ENCODE assay signal across 14 cellular contexts in genomic region chr4:76515975-76516853, GRCh38.
DNase-seq lines count a peak whose midpoint lies in the region; ATAC-seq, FAIRE-seq and TF ChIP-seq lines count a peak whose summit lies in the region.
"Had no signal": no experiment of that assay in that cellular context is flagged by ENCODE, and none has a peak within 500 bp of the region (broad histone marks: within the 10 kb centered on the region; RNA-seq: fewer than 3 reads in every experiment).

No MANE protein-coding gene starts in this region.

- intact Hi-C loops in Right ventricle myocardium inferior (cut with DNase I): no loop called here

- H3K27ac Mint-ChIP-seq in CD8-positive, alpha-beta memory T cell: no peak overlapping the region

- CTCF ChIA-PET in CD8-positive, alpha-beta memory T cell (lab: Charles Lee): no interaction called here

- POLR2A ChIA-PET in CD8-positive, alpha-beta memory T cell (lab: Charles Lee): no interaction called here

- H3K9me3 Mint-ChIP-seq in CD8-positive, alpha-beta memory T cell: peaks cover 0 to 9% (median 0%) of the 10 kb centered on the region in 5 donors

- no peaks in the 10 kb centered on the region for H3K4me1 Mint-ChIP-seq in CD8-positive, alpha-beta memory T cell

- peaks cover 0 to 4% (median 0%) of the 10 kb centered on the region in 3 donors for H3K36me3 Mint-ChIP-seq in CD8-positive, alpha-beta memory T cell

- H3K27me3 ChIP-seq in CD8-positive, alpha-beta memory T cell (ENCODE audit: insufficient read depth, low read length, poor library complexity, severe bottlenecking): no peaks in the 10 kb centered on the region
- H3K27me3 ChIP-seq: esophagus muscularis mucosa had no signal

- ATAC-seq in GM19395 (IDR thresholded peaks at IDR 0.05; ENCODE audit: unreplicated experiment) (peak; percentile 87), HG03039 (IDR thresholded peaks at IDR 0.05; ENCODE audit: unreplicated experiment) (peak; percentile 88), Right ventricle myocardium inferior (no peak)
- ATAC-seq: left cardiac atrium had no signal

- H3K27me3 Mint-ChIP-seq in CD8-positive, alpha-beta memory T cell: no peaks in the 10 kb centered on the region

- H3K4me1 ChIP-seq in CD8-positive, alpha-beta memory T cell (ENCODE audit: insufficient read depth, low read length): no peaks in the 10 kb centered on the region

- H3K9me3 ChIP-seq in CD8-positive, alpha-beta memory T cell (ENCODE audit: low read length): no peaks in the 10 kb centered on the region
- H3K9me3 ChIP-seq: esophagus muscularis mucosa had no signal

- no peaks in the 10 kb centered on the region for H3K36me3 ChIP-seq in CD8-positive, alpha-beta memory T cell (ENCODE audit: insufficient read depth, low read length)
- H3K36me3 ChIP-seq: esophagus muscularis mucosa had no signal

- FAIRE-seq in GM12892 (lab: Jason Lieb, UNC): peak; percentile 17
- FAIRE-seq: astrocyte had no signal

- DNase-seq in GM12892 (ENCODE audit: insufficient read length) (no peak), SKM-1 (lab: John Stamatoyannopoulos, UW; ENCODE audit: unreplicated experiment) (peak; percentile 29), DMS153 (lab: John Stamatoyannopoulos, UW) (no peak), Right ventricle myocardium inferior (ENCODE audit: missing footprints) (no peak), RKO (ENCODE audit: low spot score) (no peak)
- no peak for DNase-seq in CD8-positive, alpha-beta memory T cell
- DNase-seq: H7, left cardiac atrium, NCI-H1092 treated with DMSO at 0.1 percent for 48 hours, RPMI8226 had no signal

- no peak overlapping the region for H3K27ac ChIP-seq in CD8-positive, alpha-beta memory T cell (ENCODE audit: low read depth, low read length)
- H3K27ac ChIP-seq: esophagus muscularis mucosa had no signal

- TF ChIP-seq POLR2A in GM12892 (IDR thresholded peaks at IDR 0.05; ENCODE audit: low read depth, low read length): no peak

- H3K4me3 Mint-ChIP-seq in CD8-positive, alpha-beta memory T cell: no peak overlapping the region

- H3K4me3 ChIP-seq in CD8-positive, alpha-beta memory T cell (ENCODE audit: low read length): no peak overlapping the region
- H3K4me3 ChIP-seq: esophagus muscularis mucosa had no signal
